Comparison of ENCODE assay signal across 23 cellular contexts in genomic region chr9:111704503-111704902, GRCh38. TPM values are rescaled to one million over a fixed set of nuclear protein-coding genes. Genes with fewer than 3 reads are reported as not detected.
DNase-seq lines count a peak whose midpoint lies in the region; ATAC-seq, FAIRE-seq and TF ChIP-seq lines count a peak whose summit lies in the region.
"Had no signal": no experiment of that assay in that cellular context is flagged by ENCODE, and none has a peak within 500 bp of the region (broad histone marks: within the 10 kb centered on the region; RNA-seq: fewer than 3 reads in every experiment).

No MANE protein-coding gene starts in this region.

- H3K4me1 Mint-ChIP-seq in T-helper 17 cell: peaks cover 3% of the 10 kb centered on the region
- H3K4me1 Mint-ChIP-seq: B cell had no signal

- H3K4me1 ChIP-seq in small intestine (ENCODE audit: control insufficient read depth in 2 of 2, insufficient read depth in 1 of 2, low read depth in 1 of 2, low read length in 1 of 2): no peaks in the 10 kb centered on the region
- H3K4me1 ChIP-seq: A549 had no signal

- no peaks in the 10 kb centered on the region for H3K36me3 ChIP-seq in small intestine (ENCODE audit: control insufficient read depth in 2 of 2, insufficient read depth in 2 of 2, low read length in 2 of 2)

- no peaks in the 10 kb centered on the region for H3K27me3 Mint-ChIP-seq in T-helper 17 cell
- H3K27me3 Mint-ChIP-seq: B cell; CD4-positive, alpha-beta T cell had no signal

- no peak for ATAC-seq in T-helper 17 cell
- peak; percentile 71 for ATAC-seq in left colon
- ATAC-seq in esophagus mucosa: no peak
- ATAC-seq: A549; CD8-positive, alpha-beta T cell had no signal

- DNase-seq in GM12891 (ENCODE audit: insufficient read length, low spot score) (no peak), T-helper 17 cell (no peak), left colon (no peak), small intestine (peak; percentile 82), HCEC 1CT (no peak), NCI-H2196 treated with DMSO at 0.1 percent for 48 hours (lab: John Stamatoyannopoulos, UW; ENCODE audit: unreplicated experiment) (no peak)
- DNase-seq: AML-193; Caco-2; Calu3; CD4-positive, alpha-beta T cell; CD8-positive, alpha-beta T cell; DMS79 treated with DMSO at 0.1 percent for 48 hours; GF-D8 had no signal

- H3K9me3 ChIP-seq in T-helper 17 cell (ENCODE audit: control insufficient read depth, low read length, poor library complexity, severe bottlenecking): no peaks in the 10 kb centered on the region
- H3K9me3 ChIP-seq in small intestine (ENCODE audit: control insufficient read depth, low read depth): no peaks in the 10 kb centered on the region
- H3K9me3 ChIP-seq: Caco-2 had no signal

- no peaks in the 10 kb centered on the region for H3K27me3 ChIP-seq in small intestine (ENCODE audit: control insufficient read depth in 2 of 2, insufficient read depth in 2 of 2, low read length in 2 of 2)
- H3K27me3 ChIP-seq: BLaER1 treated with 17β-estradiol and CSF1 and Interleukin-3, amounts not matched to agents 10 nM and 100 nM had no signal

- 17 to 63% (median 42%) methylated on average over 2 of the region's 2 CpGs for WGBS in small intestine, 3 donors

- H3K4me3 Mint-ChIP-seq in T-helper 17 cell: peak overlapping the region; percentile 21
- H3K4me3 Mint-ChIP-seq: B cell; CD4-positive, alpha-beta T cell; CD8-positive, alpha-beta T cell had no signal

- H3K4me3 ChIP-seq in small intestine (ENCODE audit: low read depth in 1 of 2, low read length in 2 of 2): no peak overlapping the region
- H3K4me3 ChIP-seq: A549; BLaER1 treated with 17β-estradiol and CSF1 and Interleukin-3, amounts not matched to agents 10 nM and 100 nM had no signal

- FAIRE-seq in GM12891 (lab: Jason Lieb, UNC) (peak; percentile 43), small intestine (lab: Jason Lieb, UNC) (peak; percentile 83)
- FAIRE-seq: A549, D721Med, GM12892, GM18507, GM19239 had no signal

- intact Hi-C loops in left colon (cut with DNase I, micrococcal nuclease): no loop called here

- H3K27ac ChIP-seq in small intestine (ENCODE audit: low read depth in 1 of 2, low read length in 1 of 2): no peak overlapping the region
- H3K27ac ChIP-seq: 22Rv1; A549; BLaER1 treated with 17β-estradiol and CSF1 and Interleukin-3, amounts not matched to agents 10 nM and 100 nM; C4-2B had no signal

- no peak for TF ChIP-seq POLR2A in GM12891 (IDR thresholded peaks at IDR 0.05; ENCODE audit: low read depth, low read length)

- no peak overlapping the region for H3K27ac Mint-ChIP-seq in T-helper 17 cell
- H3K27ac Mint-ChIP-seq: B cell; CD4-positive, alpha-beta T cell; CD8-positive, alpha-beta T cell had no signal

- no peaks in the 10 kb centered on the region for H3K36me3 Mint-ChIP-seq in T-helper 17 cell (ENCODE audit: low read depth)

TF ChIP-seq in GM12891, 5 proteins besides CTCF, POLR2A, EP300 and RAD21:
- TF ChIP-seq TAF1 (IDR thresholded peaks at IDR 0.05; ENCODE audit: low read depth, low read length): no peak
- no peak for TF ChIP-seq SPI1 (IDR thresholded peaks at IDR 0.05; ENCODE audit: low read depth, low read length)
- no peak for TF ChIP-seq PAX5 (IDR thresholded peaks at IDR 0.05; ENCODE audit: insufficient read depth, low read length, severe bottlenecking)
- no peak for TF ChIP-seq POU2F2 (IDR thresholded peaks at IDR 0.05; ENCODE audit: low read depth, low read length)
- TF ChIP-seq POLR2AphosphoS5 (IDR thresholded peaks at IDR 0.05; ENCODE audit: low read depth, low read length): no peak

RNA-seq across cellular contexts. Expression of gene GNG10, which starts 43.1 kb away (rescaled TPM):
- polyA plus RNA-seq in GM12891 (2012; ENCODE audit: low read depth, missing spikeins): 12.2 TPM
- 1 to 10 TPM; 5.3 to 6.7 TPM for total RNA-seq in T-helper 17 cell
- total RNA-seq in left colon: 10 to 100 TPM; 17.7 to 25.8 TPM
- 10 to 100 TPM; 28.1 to 42.0 (median 39.4) TPM for polyA plus RNA-seq in small intestine
- total RNA-seq in esophagus mucosa: 12.8 TPM
